Comparison of ENCODE assay signal across 9 cellular contexts in genomic region chr1:234998174-234998741, GRCh38.
DNase-seq lines count a peak whose midpoint lies in the region; ATAC-seq and TF ChIP-seq lines count a peak whose summit lies in the region.
"Had no signal": no experiment of that assay in that cellular context is flagged by ENCODE, and none has a peak within 500 bp of the region (broad histone marks: within the 10 kb centered on the region; RNA-seq: fewer than 3 reads in every experiment).

No MANE protein-coding gene starts in this region.

- no peak for TF ChIP-seq POLR2A in right lobe of liver (IDR thresholded peaks at IDR 0.05)
- no peak for TF ChIP-seq POLR2A in testis (IDR thresholded peaks at IDR 0.05)

- H3K9ac ChIP-seq in colonic mucosa (ENCODE audit: low read depth in 2 of 2, low read length in 2 of 2) = peak overlapping the region; percentile 48 to 79

- H3K27ac ChIP-seq in colonic mucosa (peak overlapping the region; percentile 85), right lobe of liver (peak overlapping the region; percentile 78 to 98 (median 93)), testis (peak overlapping the region; percentile 53 to 85)

- H3K9me3 ChIP-seq in colonic mucosa = no peaks in the 10 kb centered on the region
- H3K9me3 ChIP-seq in right lobe of liver = no peaks in the 10 kb centered on the region
- no peaks in the 10 kb centered on the region for H3K9me3 ChIP-seq in testis

- WGBS in right lobe of liver (ENCODE audit: insufficient coverage, low coverage, low lambda C conversion rate, missing lambda C conversion rate) = 79% methylated on average over 8 of the region's 13 CpGs
- WGBS in testis, 2 donors = 78 to 82% methylated on average over 12 to 13 of the region's 13 CpGs

- H3K4me1 ChIP-seq in colonic mucosa (peaks cover 12% of the 10 kb centered on the region), right lobe of liver (peaks cover 0 to 19% (median 10%) of the 10 kb centered on the region in 4 donors), testis (peaks cover 18% of the 10 kb centered on the region)

- H3K27me3 ChIP-seq in colonic mucosa (no peaks in the 10 kb centered on the region), right lobe of liver (no peaks in the 10 kb centered on the region), testis (no peaks in the 10 kb centered on the region)

- ATAC-seq in right lobe of liver = peak in 2 of 4 donors; percentile 4 to 10
- no peak for ATAC-seq in HG03460 (IDR thresholded peaks at IDR 0.05; ENCODE audit: unreplicated experiment)
- ATAC-seq in GM21367 (IDR thresholded peaks at IDR 0.05; ENCODE audit: unreplicated experiment) = no peak
- no peak for ATAC-seq in HG03469 (IDR thresholded peaks at IDR 0.05; ENCODE audit: unreplicated experiment)

- H3K4me3 ChIP-seq in colonic mucosa (no peak overlapping the region), right lobe of liver (no peak overlapping the region), testis (no peak overlapping the region)

- TF ChIP-seq CTCF in colonic mucosa (IDR thresholded peaks at IDR 0.05) (no peak), right lobe of liver (IDR thresholded peaks at IDR 0.05) (no peak), testis (IDR thresholded peaks at IDR 0.05) (no peak)

- DNase-seq in LoVo (ENCODE audit: low spot score) (peak; percentile 94), colonic mucosa (peak; percentile 92), right lobe of liver (peak in 1 of 3 donors; percentile 53), testis (no peak)
- no peak for DNase-seq in activated T-cell treated with anti-CD3 and anti-CD28 coated beads, Interleukin-2, amount 50 U/mL, for 1 hour
- DNase-seq: foreskin fibroblast had no signal

- H3K36me3 ChIP-seq in colonic mucosa = no peaks in the 10 kb centered on the region
- no peaks in the 10 kb centered on the region for H3K36me3 ChIP-seq in right lobe of liver
- H3K36me3 ChIP-seq in testis (ENCODE audit: low read depth, missing control alignments) = no peaks in the 10 kb centered on the region

- intact Hi-C loops in colonic mucosa (cut with DNase I) (no loop called here), right lobe of liver (cut with DNase I) (no loop called here), testis (cut with DNase I; ENCODE audit: low total_unique reads) (loop anchor here (10.0 kb wide), 1 partner anchor 503 kb away; no protein-coding TSS in a partner anchor)

Comparison
In these comparisons a context has a peak if more than half of its experiments do, and no peak if none do; other contexts are left out.
1. DNase-seq: peak in LoVo (single experiment) and colonic mucosa (single experiment); none in testis (single experiment) and activated T-cell treated with anti-CD3 and anti-CD28 coated beads, Interleukin-2, amount 50 U/mL, for 1 hour (single experiment).
2. Peak in every context shown above with its lines, with median percentiles within 50 percentile points of each other: H3K27ac ChIP-seq.